In genomic region chr10:102054881-102055646, GRCh38 we compare ENCODE assay signal across 8 cellular contexts. TPM values are rescaled to one million over a fixed set of nuclear protein-coding genes. Genes with fewer than 3 reads are reported as not detected.
DNase-seq lines count a peak whose midpoint lies in the region; ATAC-seq and TF ChIP-seq lines count a peak whose summit lies in the region.
"Not testable (repeated sequence)": the region's sequence is repeated elsewhere in the genome, so short reads cannot be mapped to it uniquely, and the experiment has no call there.

No MANE protein-coding gene starts in this region.

- peaks cover 16% of the 10 kb centered on the region for H3F3A ChIP-seq in SK-N-SH (replicated peaks; ENCODE audit: insufficient read depth)

- H3K79me2 ChIP-seq in SK-N-SH (ENCODE audit: insufficient read depth) (peaks cover 59% of the 10 kb centered on the region), osteoblast (ENCODE audit: insufficient read depth, low read length) (peaks cover 46% of the 10 kb centered on the region)

- H3K9me3 Mint-ChIP-seq in activated naive CD8-positive, alpha-beta T cell treated with anti-CD3 and anti-CD28 coated beads, Interleukin-2, amount 10 ng/mL, durations not matched to agents 7 days and 5 days, result not testable (repeated sequence)

- not testable (repeated sequence) for H4K20me1 ChIP-seq in SK-N-SH (ENCODE audit: insufficient read depth); osteoblast (ENCODE audit: insufficient read depth, low read length)

- DNase-seq in LNCaP clone FGC (ENCODE audit: low read depth); SK-N-SH; activated naive CD8-positive, alpha-beta T cell treated with anti-CD3 and anti-CD28 coated beads, Interleukin-2, amount 10 ng/mL, durations not matched to agents 7 days and 5 days; epithelial cell of prostate (ENCODE audit: low read depth, low spot score): not testable (repeated sequence)
- DNase-seq in osteoblast (ENCODE audit: insufficient read length, low spot score, missing footprints) (peak; percentile 84), tibial artery (peak in 1 of 2 donors; percentile 22)

- TF ChIP-seq CTCF in LNCaP clone FGC (IDR thresholded peaks at IDR 0.05; ENCODE audit: control insufficient read depth, extremely low read depth, insufficient read depth); SK-N-SH (IDR thresholded peaks at IDR 0.05); osteoblast (IDR thresholded peaks at IDR 0.05; ENCODE audit: extremely low read depth, low read depth, low read length); tibial artery (IDR thresholded peaks at IDR 0.05): not testable (repeated sequence)

- H3K4me3 Mint-ChIP-seq in activated naive CD8-positive, alpha-beta T cell treated with anti-CD3 and anti-CD28 coated beads, Interleukin-2, amount 10 ng/mL, durations not matched to agents 7 days and 5 days, result peak overlapping the region; percentile 95

- not testable (repeated sequence) for H3K27me3 ChIP-seq in SK-N-SH (ENCODE audit: insufficient read depth); layer of hippocampus (ENCODE audit: control insufficient read depth, insufficient read depth, low read length); osteoblast (ENCODE audit: insufficient read depth, low read length); tibial artery

- H3K4me2 ChIP-seq in SK-N-SH (peak overlapping the region; percentile 86), osteoblast (ENCODE audit: insufficient read depth, low read length) (peak overlapping the region; percentile 76)

- not testable (repeated sequence) for ATAC-seq in activated naive CD8-positive, alpha-beta T cell treated with anti-CD3 and anti-CD28 coated beads, Interleukin-2, amount 10 ng/mL, durations not matched to agents 7 days and 5 days (ENCODE audit: low read depth)

- H3K27ac ChIP-seq in SK-N-SH (ENCODE audit: low read depth in 2 of 2, low read length in 1 of 2), result peak overlapping the region; percentile 74 to 78
- H3K27ac ChIP-seq in epithelial cell of prostate, result peak overlapping the region; percentile 72
- peak overlapping the region; percentile 92 for H3K27ac ChIP-seq in layer of hippocampus (ENCODE audit: low read depth, low read length)
- H3K27ac ChIP-seq in osteoblast (ENCODE audit: low read depth, low read length), result peak overlapping the region; percentile 76
- H3K27ac ChIP-seq in tibial artery, result peak overlapping the region; percentile 91 to 96

- intact Hi-C loops in tibial artery (cut with DNase I; ENCODE audit: low total_unique reads), result loop anchor here (10.0 kb wide), 1 partner anchor 990 kb away; the partner anchor contains the start of gene KAZALD1

- peak overlapping the region; percentile 95; the same call in 1 of the 2 replicates for H2AFZ ChIP-seq in SK-N-SH (ENCODE audit: low read depth)
- peak overlapping the region; percentile 94 for H2AFZ ChIP-seq in osteoblast (ENCODE audit: low read length)

- H3K27me3 Mint-ChIP-seq in activated naive CD8-positive, alpha-beta T cell treated with anti-CD3 and anti-CD28 coated beads, Interleukin-2, amount 10 ng/mL, durations not matched to agents 7 days and 5 days, result not testable (repeated sequence)

- H3K27ac Mint-ChIP-seq in activated naive CD8-positive, alpha-beta T cell treated with anti-CD3 and anti-CD28 coated beads, Interleukin-2, amount 10 ng/mL, durations not matched to agents 7 days and 5 days, result peak overlapping the region; percentile 97

- not testable (repeated sequence) for TF ChIP-seq RAD21 in SK-N-SH (IDR thresholded peaks at IDR 0.05; ENCODE audit: low read length)

- H3K4me3 ChIP-seq in LNCaP clone FGC (ENCODE audit: low read depth, low read length), result peak overlapping the region; percentile 94
- peak overlapping the region; percentile 78 to 91 for H3K4me3 ChIP-seq in SK-N-SH (ENCODE audit: low read depth in 2 of 2, low read length in 1 of 2)
- peak overlapping the region; percentile 98 for H3K4me3 ChIP-seq in osteoblast (ENCODE audit: insufficient read depth, low read length)
- H3K4me3 ChIP-seq in tibial artery, result peak overlapping the region; percentile 64 to 83

- not testable (repeated sequence) for H3K9me3 ChIP-seq in ES-I3 (ENCODE audit: control insufficient read depth, insufficient read depth, low read length); SK-N-SH; osteoblast (ENCODE audit: low read depth, low read length); tibial artery

- H3K9me2 ChIP-seq in SK-N-SH, result not testable (repeated sequence)

- H3K4me1 ChIP-seq in ES-I3 (ENCODE audit: insufficient read depth, low read length); SK-N-SH (ENCODE audit: control insufficient read depth in 1 of 2, insufficient read depth in 2 of 2, low read depth in 1 of 2, low read length in 1 of 2); osteoblast (ENCODE audit: insufficient read depth, low read length): not testable (repeated sequence)
- H3K4me1 ChIP-seq in tibial artery, result peaks cover 0 to 33% (median 12%) of the 10 kb centered on the region in 4 donors

- peaks cover 26% of the 10 kb centered on the region for H3K4me1 Mint-ChIP-seq in activated naive CD8-positive, alpha-beta T cell treated with anti-CD3 and anti-CD28 coated beads, Interleukin-2, amount 10 ng/mL, durations not matched to agents 7 days and 5 days

- CTCF ChIA-PET in SK-N-SH (lab: Yijun Ruan, JAX), result interaction anchor here (0.8 to 1.2 kb wide), 4 partner anchors 10 to 452 kb away, joined by 3 to 5 read pairs (median 4); partner anchors contain the start of gene HPS6

- H3K36me3 Mint-ChIP-seq in activated naive CD8-positive, alpha-beta T cell treated with anti-CD3 and anti-CD28 coated beads, Interleukin-2, amount 10 ng/mL, durations not matched to agents 7 days and 5 days, result not testable (repeated sequence)

- not testable (repeated sequence) for TF ChIP-seq EP300 in SK-N-SH (IDR thresholded peaks at IDR 0.05; ENCODE audit: borderline replicate concordance in 1 of 2, low read depth in 1 of 2, low read length in 1 of 2)

- not testable (repeated sequence) for H3K36me3 ChIP-seq in ES-I3 (ENCODE audit: insufficient read depth, low read length); SK-N-SH (replicated peaks in 1 of 2; ENCODE audit: control insufficient read depth in 1 of 2, insufficient read depth in 2 of 2, low read length in 1 of 2); osteoblast (ENCODE audit: insufficient read depth, low read length); tibial artery

- H3K9ac ChIP-seq in ES-I3 (ENCODE audit: low read depth, low read length), result peak overlapping the region; percentile 88
- H3K9ac ChIP-seq in SK-N-SH, result peak overlapping the region; percentile 78

- POLR2A ChIA-PET in SK-N-SH (lab: Yijun Ruan, JAX), result interaction anchor here (1.2 to 1.4 kb wide), 2 partner anchors 45 to 63 kb away, joined by 3 to 4 read pairs; no protein-coding TSS in a partner anchor
- POLR2A ChIA-PET in activated naive CD8-positive, alpha-beta T cell treated with anti-CD3 and anti-CD28 coated beads, Interleukin-2, amount 10 ng/mL, durations not matched to agents 7 days and 5 days (lab: Charles Lee), result interaction anchor here (0.6 to 2.1 kb wide), 6 partner anchors 11 to 237 kb away, joined by 3 to 16 read pairs (median 5); partner anchors contain the start of genes HPS6 and OGA

- WGBS in SK-N-SH (ENCODE audit: low lambda C conversion rate), result 75% methylated on average over 34 of the region's 34 CpGs

RNA-seq across cellular contexts. Expression of gene ARMH3, which starts 0.9 kb away (rescaled TPM):
- 12.1 and 16.8 TPM in 2 replicates for polyA plus RNA-seq in SK-N-SH (2012; rRNA removed)
- 10.5 and 12.7 TPM in 2 replicates for polyA plus RNA-seq in SK-N-SH (2012; cell fraction: cytosol; rRNA removed)
- polyA plus RNA-seq in SK-N-SH (2012; cell fraction: nucleus; rRNA removed), result 17.2 and 23.7 TPM in 2 replicates
- total RNA-seq in activated naive CD8-positive, alpha-beta T cell treated with anti-CD3 and anti-CD28 coated beads, Interleukin-2, amount 10 ng/mL, durations not matched to agents 7 days and 5 days, result 10 to 100 TPM; 27.8 to 30.5 TPM
- total RNA-seq in osteoblast, result 9.1 and 9.4 TPM in 2 replicates

RNA-seq across cellular contexts. Expression of gene HPS6, which starts 10.1 kb away (rescaled TPM):
- polyA plus RNA-seq in SK-N-SH (2012; rRNA removed), result 7.3 and 7.8 TPM in 2 replicates
- polyA plus RNA-seq in SK-N-SH (2012; cell fraction: cytosol; rRNA removed), result 4.0 and 6.5 TPM in 2 replicates
- 5.2 and 5.8 TPM in 2 replicates for polyA plus RNA-seq in SK-N-SH (2012; cell fraction: nucleus; rRNA removed)
- 10 to 100 TPM; 23.8 to 25.8 TPM for total RNA-seq in activated naive CD8-positive, alpha-beta T cell treated with anti-CD3 and anti-CD28 coated beads, Interleukin-2, amount 10 ng/mL, durations not matched to agents 7 days and 5 days
- 26.8 and 31.5 TPM in 2 replicates for total RNA-seq in osteoblast
